In the genomic region with DNA sequence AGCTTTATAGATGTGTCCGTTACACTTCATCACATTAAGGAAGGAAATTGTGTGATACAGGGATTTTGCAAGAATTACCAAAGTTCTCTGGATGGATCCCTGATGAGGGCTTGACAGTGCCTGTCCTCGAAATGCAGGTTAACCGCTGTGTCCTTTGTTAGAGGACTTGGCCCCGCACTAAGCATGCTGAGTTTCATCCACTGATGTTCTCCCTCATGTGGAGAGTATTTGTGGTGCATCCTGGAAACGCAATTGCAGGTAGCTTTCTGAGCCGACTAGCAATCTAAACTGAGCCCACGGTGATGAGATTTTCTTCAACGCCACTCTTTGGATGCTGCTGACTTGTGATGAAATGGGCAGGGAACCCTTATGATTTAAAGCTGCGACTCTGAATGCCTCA, we compare ENCODE assay signal across 1 cellular context.
TF ChIP-seq lines count a peak whose summit lies in the region.

No MANE protein-coding gene starts in this region.

TF ChIP-seq in SK-N-SH, 30 proteins besides CTCF, POLR2A, EP300 and RAD21 (continued from another document):
- TF ChIP-seq, protein P1, sequence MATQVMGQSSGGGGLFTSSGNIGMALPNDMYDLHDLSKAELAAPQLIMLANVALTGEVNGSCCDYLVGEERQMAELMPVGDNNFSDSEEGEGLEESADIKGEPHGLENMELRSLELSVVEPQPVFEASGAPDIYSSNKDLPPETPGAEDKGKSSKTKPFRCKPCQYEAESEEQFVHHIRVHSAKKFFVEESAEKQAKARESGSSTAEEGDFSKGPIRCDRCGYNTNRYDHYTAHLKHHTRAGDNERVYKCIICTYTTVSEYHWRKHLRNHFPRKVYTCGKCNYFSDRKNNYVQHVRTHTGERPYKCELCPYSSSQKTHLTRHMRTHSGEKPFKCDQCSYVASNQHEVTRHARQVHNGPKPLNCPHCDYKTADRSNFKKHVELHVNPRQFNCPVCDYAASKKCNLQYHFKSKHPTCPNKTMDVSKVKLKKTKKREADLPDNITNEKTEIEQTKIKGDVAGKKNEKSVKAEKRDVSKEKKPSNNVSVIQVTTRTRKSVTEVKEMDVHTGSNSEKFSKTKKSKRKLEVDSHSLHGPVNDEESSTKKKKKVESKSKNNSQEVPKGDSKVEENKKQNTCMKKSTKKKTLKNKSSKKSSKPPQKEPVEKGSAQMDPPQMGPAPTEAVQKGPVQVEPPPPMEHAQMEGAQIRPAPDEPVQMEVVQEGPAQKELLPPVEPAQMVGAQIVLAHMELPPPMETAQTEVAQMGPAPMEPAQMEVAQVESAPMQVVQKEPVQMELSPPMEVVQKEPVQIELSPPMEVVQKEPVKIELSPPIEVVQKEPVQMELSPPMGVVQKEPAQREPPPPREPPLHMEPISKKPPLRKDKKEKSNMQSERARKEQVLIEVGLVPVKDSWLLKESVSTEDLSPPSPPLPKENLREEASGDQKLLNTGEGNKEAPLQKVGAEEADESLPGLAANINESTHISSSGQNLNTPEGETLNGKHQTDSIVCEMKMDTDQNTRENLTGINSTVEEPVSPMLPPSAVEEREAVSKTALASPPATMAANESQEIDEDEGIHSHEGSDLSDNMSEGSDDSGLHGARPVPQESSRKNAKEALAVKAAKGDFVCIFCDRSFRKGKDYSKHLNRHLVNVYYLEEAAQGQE (IDR thresholded peaks at IDR 0.05; ENCODE audit: low read depth, low read length): no peak
- no peak for TF ChIP-seq FOXM1 (IDR thresholded peaks at IDR 0.05; ENCODE audit: low read depth)
- no peak for TF ChIP-seq YY1 (IDR thresholded peaks at IDR 0.05; ENCODE audit: low read depth)
- no peak for TF ChIP-seq CHD2 (IDR thresholded peaks at IDR 0.05; ENCODE audit: low read length, partially characterized antibody)
- TF ChIP-seq PBX3 (IDR thresholded peaks at IDR 0.05): no peak
- no peak for TF ChIP-seq SIN3A (IDR thresholded peaks at IDR 0.05; ENCODE audit: borderline replicate concordance, low read depth, low read length)
- TF ChIP-seq, protein P2, sequence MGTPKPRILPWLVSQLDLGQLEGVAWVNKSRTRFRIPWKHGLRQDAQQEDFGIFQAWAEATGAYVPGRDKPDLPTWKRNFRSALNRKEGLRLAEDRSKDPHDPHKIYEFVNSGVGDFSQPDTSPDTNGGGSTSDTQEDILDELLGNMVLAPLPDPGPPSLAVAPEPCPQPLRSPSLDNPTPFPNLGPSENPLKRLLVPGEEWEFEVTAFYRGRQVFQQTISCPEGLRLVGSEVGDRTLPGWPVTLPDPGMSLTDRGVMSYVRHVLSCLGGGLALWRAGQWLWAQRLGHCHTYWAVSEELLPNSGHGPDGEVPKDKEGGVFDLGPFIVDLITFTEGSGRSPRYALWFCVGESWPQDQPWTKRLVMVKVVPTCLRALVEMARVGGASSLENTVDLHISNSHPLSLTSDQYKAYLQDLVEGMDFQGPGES (IDR thresholded peaks at IDR 0.05; ENCODE audit: low read depth, low read length): no peak
- TF ChIP-seq TCF12 (IDR thresholded peaks at IDR 0.05): no peak
- no peak for TF ChIP-seq GABPA (IDR thresholded peaks at IDR 0.05; ENCODE audit: low read depth)
- TF ChIP-seq NFIC (IDR thresholded peaks at IDR 0.05; ENCODE audit: borderline replicate concordance): no peak
